In genomic region chr5:140881889-140882590, GRCh38 we compare ENCODE assay signal across 12 cellular contexts. TPM values are rescaled to one million over a fixed set of nuclear protein-coding genes. Genes with fewer than 3 reads are reported as not detected.
DNase-seq lines count a peak whose midpoint lies in the region; ATAC-seq, FAIRE-seq and TF ChIP-seq lines count a peak whose summit lies in the region.
"Had no signal": no experiment of that assay in that cellular context is flagged by ENCODE, and none has a peak within 500 bp of the region (broad histone marks: within the 10 kb centered on the region; RNA-seq: fewer than 3 reads in every experiment).

Gene PCDHA13 (plus strand): TSS chr5:140882124. CDS start chr5:140882269, 145 bp downstream.

- 0 out of 2 replicates have a peak, but pooled peaks cover 2% of the 10 kb centered on the region for H3K36me3 ChIP-seq in HUES6 (ENCODE audit: control insufficient read depth, insufficient read depth, low read length)
- no peaks in the 10 kb centered on the region for H3K36me3 ChIP-seq in brain microvascular endothelial cell (replicated peaks)
- H3K36me3 ChIP-seq in thoracic aorta = no peaks in the 10 kb centered on the region
- no peaks in the 10 kb centered on the region for H3K36me3 ChIP-seq in SJCRH30

- TF ChIP-seq CTCF in brain microvascular endothelial cell (IDR thresholded peaks at IDR 0.05; ENCODE audit: low read depth, low read length, missing control alignments) = peak; percentile 6
- TF ChIP-seq CTCF in thoracic aorta (IDR thresholded peaks at IDR 0.05) = no peak

- H3K27ac ChIP-seq in HUES6 (ENCODE audit: low read depth, low read length) = no peak within 1 kb of the TSS
- no peak within 1 kb of the TSS for H3K27ac ChIP-seq in brain microvascular endothelial cell
- H3K27ac ChIP-seq in thoracic aorta = no peak within 1 kb of the TSS
- H3K27ac ChIP-seq in SJCRH30 = no peak within 1 kb of the TSS
- H3K27ac ChIP-seq: stomach had no signal

- no peak for FAIRE-seq in GM12892 (lab: Jason Lieb, UNC)

- no peaks in the 10 kb centered on the region for H3K27me3 ChIP-seq in HUES6 (ENCODE audit: control insufficient read depth, insufficient read depth, low read length)
- H3K27me3 ChIP-seq in brain microvascular endothelial cell (replicated peaks) = no peaks in the 10 kb centered on the region
- H3K27me3 ChIP-seq in thoracic aorta (replicated peaks; ENCODE audit: insufficient read depth) = no peaks in the 10 kb centered on the region
- no peaks in the 10 kb centered on the region for H3K27me3 ChIP-seq in SJCRH30

- H3K9ac ChIP-seq in HUES6 (ENCODE audit: low read length) = peak within 1 kb of the TSS; percentile 47

- H3K4me1 ChIP-seq in HUES6 (ENCODE audit: control insufficient read depth, insufficient read depth, low read length) (no peaks in the 10 kb centered on the region), thoracic aorta (ENCODE audit: control insufficient read depth in 1 of 2, low read depth in 2 of 2) (no peaks in the 10 kb centered on the region), SJCRH30 (no peaks in the 10 kb centered on the region)
- H3K4me1 ChIP-seq: stomach had no signal

- no peak for ATAC-seq in thoracic aorta (ENCODE audit: insufficient number of reproducible peaks, low FRiP score, low read depth)
- ATAC-seq in stimulated activated effector memory CD8-positive, alpha-beta T cell treated with anti-CD3 and anti-CD28 coated beads, Interleukin-12 subunit alpha, Interleukin-12 subunit beta, amount 100 ng/mL, for 72 hours = no peak

- H3K4me3 Mint-ChIP-seq in stimulated activated effector memory CD8-positive, alpha-beta T cell treated with anti-CD3 and anti-CD28 coated beads, Interleukin-12 subunit alpha, Interleukin-12 subunit beta, amount 100 ng/mL, for 72 hours = no peak within 1 kb of the TSS

- DNase-seq in brain microvascular endothelial cell (no peak), left kidney (ENCODE audit: low read depth, low spot score) (peak; percentile 36), thoracic aorta (ENCODE audit: low spot score) (no peak), SJCRH30 (no peak), GM12892 (ENCODE audit: insufficient read length) (no peak)
- no peak for DNase-seq in stimulated activated effector memory CD8-positive, alpha-beta T cell treated with anti-CD3 and anti-CD28 coated beads, Interleukin-12 subunit alpha, Interleukin-12 subunit beta, amount 100 ng/mL, for 72 hours (ENCODE audit: low spot score in 2 of 2)
- DNase-seq: effector memory CD4-positive, alpha-beta T cell; NCI-H524 treated with DMSO at 0.1 percent for 48 hours; stomach; T1000 had no signal

- H3K27ac Mint-ChIP-seq in stimulated activated effector memory CD8-positive, alpha-beta T cell treated with anti-CD3 and anti-CD28 coated beads, Interleukin-12 subunit alpha, Interleukin-12 subunit beta, amount 100 ng/mL, for 72 hours = no peak within 1 kb of the TSS

- H3K9me3 Mint-ChIP-seq in stimulated activated effector memory CD8-positive, alpha-beta T cell treated with anti-CD3 and anti-CD28 coated beads, Interleukin-12 subunit alpha, Interleukin-12 subunit beta, amount 100 ng/mL, for 72 hours = peaks cover 8% of the 10 kb centered on the region

- H3K4me3 ChIP-seq in HUES6 (ENCODE audit: low read depth, low read length) = peak within 1 kb of the TSS; percentile 55
- H3K4me3 ChIP-seq in brain microvascular endothelial cell (ENCODE audit: low read depth, low read length) = no peak within 1 kb of the TSS
- H3K4me3 ChIP-seq in thoracic aorta = peak within 1 kb of the TSS; percentile 7
- H3K4me3 ChIP-seq in SJCRH30 = no peak within 1 kb of the TSS

- H3K36me3 Mint-ChIP-seq in stimulated activated effector memory CD8-positive, alpha-beta T cell treated with anti-CD3 and anti-CD28 coated beads, Interleukin-12 subunit alpha, Interleukin-12 subunit beta, amount 100 ng/mL, for 72 hours = no peaks in the 10 kb centered on the region

- no peaks in the 10 kb centered on the region for H3K4me1 Mint-ChIP-seq in stimulated activated effector memory CD8-positive, alpha-beta T cell treated with anti-CD3 and anti-CD28 coated beads, Interleukin-12 subunit alpha, Interleukin-12 subunit beta, amount 100 ng/mL, for 72 hours

- in situ Hi-C loops in brain microvascular endothelial cell (cut with HindIII; ENCODE audit: low pct_ligation_motif_present, low sequenced_read_pairs) = no loop called here

- no peak for TF ChIP-seq POLR2A in GM12892 (IDR thresholded peaks at IDR 0.05; ENCODE audit: low read depth, low read length)

- H3K9me3 ChIP-seq in HUES6 (ENCODE audit: control insufficient read depth, insufficient read depth, low read depth, low read length) = no peaks in the 10 kb centered on the region
- H3K9me3 ChIP-seq in thoracic aorta = peaks cover 33% of the 10 kb centered on the region
- no peaks in the 10 kb centered on the region for H3K9me3 ChIP-seq in SJCRH30 (replicated peaks)

RNA-seq across cellular contexts. Expression of gene PCDHA13, which starts in this region (rescaled TPM):
- under 1 TPM; 0.54 to 0.56 TPM for total RNA-seq in thoracic aorta
- 0.05 TPM in 1 of 2 replicates, not detected in the other for total RNA-seq in SJCRH30 (2014; rRNA removed; shearing (Covaris generic))
- polyA plus RNA-seq in GM12892 (2012; ENCODE audit: missing spikeins) = not detected
- total RNA-seq: lung microvascular endothelial cell had no signal

Comparison
In these comparisons a context has a peak if more than half of its experiments do, and no peak if none do; other contexts are left out.
1. H3K4me3 ChIP-seq: peak in HUES6 (single experiment) and thoracic aorta (single experiment); none in brain microvascular endothelial cell (single experiment) and SJCRH30 (single experiment).